31 cellular contexts compared by ENCODE assay signal in the genomic region with DNA sequence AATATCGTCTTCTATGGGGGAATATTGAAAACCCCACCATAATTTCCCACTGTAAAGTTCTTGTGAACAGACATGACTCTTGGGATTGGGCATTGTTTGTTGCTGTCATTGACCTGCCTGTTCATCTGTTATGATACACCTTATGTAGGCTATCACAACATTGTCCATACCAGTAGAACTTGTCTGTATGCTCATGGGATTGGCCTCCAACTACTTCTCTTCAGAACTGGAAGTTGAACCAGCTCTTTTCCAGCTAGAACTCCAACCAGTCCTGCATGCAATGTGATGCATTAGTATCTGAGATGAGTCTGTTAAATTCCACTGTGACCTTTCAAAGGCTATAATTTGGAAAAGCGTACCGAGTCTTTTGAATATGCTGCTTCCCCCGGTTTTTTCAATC.
"Had no signal": no experiment of that assay in that cellular context is flagged by ENCODE, and none has a peak within 500 bp of the region (broad histone marks: within the 10 kb centered on the region; RNA-seq: fewer than 3 reads in every experiment).

No MANE protein-coding gene starts in this region.

- H3K79me2 ChIP-seq: parathyroid adenoma had no signal

- H3K27me3 ChIP-seq: neural progenitor cell, ovary, spleen, suprapubic skin, testis, tibial artery, transverse colon, upper lobe of left lung, vagina had no signal

- H3K36me3 ChIP-seq: neural progenitor cell, ovary, spleen, suprapubic skin, tibial artery, transverse colon, upper lobe of left lung, vagina had no signal

- H3K9me3 ChIP-seq: ovary, psoas muscle, spleen, suprapubic skin, testis, tibial artery, transverse colon, upper lobe of left lung, vagina had no signal

- H3K27me3 Mint-ChIP-seq: natural killer cell treated with Interleukin-12 subunit alpha and Interleukin-12 subunit beta and Interleukin-15 and Interleukin-18, amount 100 ng/mL, for 72 hours; progenitor cell of endocrine pancreas; stimulated activated memory B cell treated with anti-CD40 and anti-IgM and Interleukin-4, amounts not matched to agents 10 μg/mL and 1 μg/mL and 100 μg/mL, for 72 hours; stimulated activated naive CD8-positive, alpha-beta T cell treated with anti-CD3 and anti-CD28 coated beads, Interleukin-15, amount 100 ng/mL, for 72 hours had no signal

- H3K9me3 Mint-ChIP-seq: naive thymus-derived CD8-positive, alpha-beta T cell; natural killer cell treated with Interleukin-12 subunit alpha and Interleukin-12 subunit beta and Interleukin-15 and Interleukin-18, amount 100 ng/mL, for 72 hours; neural progenitor cell; stimulated activated memory B cell treated with anti-CD40 and anti-IgM and Interleukin-4, amounts not matched to agents 10 μg/mL and 1 μg/mL and 100 μg/mL, for 72 hours; stimulated activated naive CD8-positive, alpha-beta T cell treated with anti-CD3 and anti-CD28 coated beads, Interleukin-15, amount 100 ng/mL, for 72 hours had no signal

- H3K4me3 Mint-ChIP-seq: naive thymus-derived CD8-positive, alpha-beta T cell; natural killer cell treated with Interleukin-12 subunit alpha and Interleukin-12 subunit beta and Interleukin-15 and Interleukin-18, amount 100 ng/mL, for 72 hours; neural progenitor cell; stimulated activated memory B cell treated with anti-CD40 and anti-IgM and Interleukin-4, amounts not matched to agents 10 μg/mL and 1 μg/mL and 100 μg/mL, for 72 hours; stimulated activated naive CD8-positive, alpha-beta T cell treated with anti-CD3 and anti-CD28 coated beads, Interleukin-15, amount 100 ng/mL, for 72 hours had no signal

- H2AFZ ChIP-seq: neural progenitor cell, parathyroid adenoma had no signal

- H3K27ac ChIP-seq: neural progenitor cell, ovary, parathyroid adenoma, psoas muscle, skin epidermis, spleen, suprapubic skin, testis, tibial artery, transverse colon, upper lobe of left lung, vagina had no signal

- H3K4me2 ChIP-seq: neural progenitor cell, smooth muscle cell had no signal

- H3K4me1 Mint-ChIP-seq: naive thymus-derived CD8-positive, alpha-beta T cell; stimulated activated memory B cell treated with anti-CD40 and anti-IgM and Interleukin-4, amounts not matched to agents 10 μg/mL and 1 μg/mL and 100 μg/mL, for 72 hours; stimulated activated naive CD8-positive, alpha-beta T cell treated with anti-CD3 and anti-CD28 coated beads, Interleukin-15, amount 100 ng/mL, for 72 hours had no signal

- DNase-seq: naive thymus-derived CD8-positive, alpha-beta T cell; occipital lobe; ovary; posterior cingulate gyrus; psoas muscle; right cardiac atrium; spleen; stimulated activated CD4-positive, alpha-beta T cell treated with anti-CD3 and anti-CD28 coated beads, Interleukin-12 subunit alpha, Interleukin-12 subunit beta, amount 100 ng/mL, for 4 hours; stimulated activated CD4-positive, alpha-beta T cell treated with anti-CD3 and anti-CD28 coated beads, Interleukin-1b, Interleukin-23, amount 100 ng/mL, for 48 hours; stimulated activated CD4-positive, alpha-beta T cell treated with anti-CD3 and anti-CD28 coated beads, Interleukin-4, amount 100 ng/mL, for 1 hour; stimulated activated CD4-positive, alpha-beta T cell treated with anti-CD3 and anti-CD28 coated beads, Interleukin-4, amount 100 ng/mL, for 4 hours; stimulated activated CD8-positive, alpha-beta memory T cell treated with anti-CD3 and anti-CD28 coated beads, Interleukin-4, amount 100 ng/mL, for 48 hours; stimulated activated naive CD4-positive, alpha-beta T cell; stimulated activated naive CD8-positive, alpha-beta T cell treated with anti-CD3 and anti-CD28 coated beads, Interleukin-15, amount 100 ng/mL, for 72 hours; stimulated activated naive CD8-positive, alpha-beta T cell treated with anti-CD3 and anti-CD28 coated beads, Interleukin-15, Interleukin-2, amounts not matched to agents 100 U/mL and 50 U/mL, for 24 hours; substantia nigra; testis; tibial artery; transverse colon; upper lobe of left lung had no signal

- FAIRE-seq: urothelium cell line had no signal

- H3K36me3 Mint-ChIP-seq: naive thymus-derived CD8-positive, alpha-beta T cell; natural killer cell treated with Interleukin-12 subunit alpha and Interleukin-12 subunit beta and Interleukin-15 and Interleukin-18, amount 100 ng/mL, for 72 hours; neural progenitor cell; stimulated activated memory B cell treated with anti-CD40 and anti-IgM and Interleukin-4, amounts not matched to agents 10 μg/mL and 1 μg/mL and 100 μg/mL, for 72 hours had no signal

- H3K27ac Mint-ChIP-seq: naive thymus-derived CD8-positive, alpha-beta T cell; natural killer cell treated with Interleukin-12 subunit alpha and Interleukin-12 subunit beta and Interleukin-15 and Interleukin-18, amount 100 ng/mL, for 72 hours; neural progenitor cell; progenitor cell of endocrine pancreas; stimulated activated memory B cell treated with anti-CD40 and anti-IgM and Interleukin-4, amounts not matched to agents 10 μg/mL and 1 μg/mL and 100 μg/mL, for 72 hours; stimulated activated naive CD8-positive, alpha-beta T cell treated with anti-CD3 and anti-CD28 coated beads, Interleukin-15, amount 100 ng/mL, for 72 hours had no signal

- H3K4me1 ChIP-seq: parathyroid adenoma, psoas muscle, spleen, suprapubic skin, testis, tibial artery, transverse colon, upper lobe of left lung, vagina had no signal

- ATAC-seq: naive thymus-derived CD8-positive, alpha-beta T cell; natural killer cell treated with Interleukin-12 subunit alpha and Interleukin-12 subunit beta and Interleukin-15 and Interleukin-18, amount 100 ng/mL, for 72 hours; psoas muscle; right cardiac atrium; sciatic nerve; stimulated activated memory B cell treated with anti-CD40 and anti-IgM and Interleukin-4, amounts not matched to agents 10 μg/mL and 1 μg/mL and 100 μg/mL, for 72 hours; stimulated activated naive CD8-positive, alpha-beta T cell treated with anti-CD3 and anti-CD28 coated beads, Interleukin-15, amount 100 ng/mL, for 72 hours; stimulated activated naive CD8-positive, alpha-beta T cell treated with anti-CD3 and anti-CD28 coated beads, Interleukin-15, Interleukin-2, amounts not matched to agents 100 U/mL and 50 U/mL, for 24 hours had no signal

- H3K4me3 ChIP-seq: neural progenitor cell, ovary, psoas muscle, skin epidermis, smooth muscle cell, spleen, suprapubic skin, testis, tibial artery, transverse colon, upper lobe of left lung, vagina had no signal
